10 cellular contexts compared by ENCODE assay signal in genomic region chr11:60201334-60201733, GRCh38. TPM values are rescaled to one million over a fixed set of nuclear protein-coding genes. Genes with fewer than 3 reads are reported as not detected.
A peak's percentile ranks its signal among the peaks of the same experiment; 100 is the strongest.
DNase-seq lines count a peak whose midpoint lies in the region.
"Not testable (repeated sequence)": the region's sequence is repeated elsewhere in the genome, so short reads cannot be mapped to it uniquely, and the experiment has no call there.
"Had no signal": no experiment of that assay in that cellular context is flagged by ENCODE, and none has a peak within 500 bp of the region (broad histone marks: within the 10 kb centered on the region; RNA-seq: fewer than 3 reads in every experiment).

No MANE protein-coding gene starts in this region.

- not testable (repeated sequence) for H3K4me3 Mint-ChIP-seq in activated CD4-positive, alpha-beta T cell treated with anti-CD3 and anti-CD28 coated beads, Interleukin-2, amount 10 ng/mL, durations not matched to agents 24 days and 14 days

- not testable (repeated sequence) for H3K9me3 Mint-ChIP-seq in activated CD4-positive, alpha-beta T cell treated with anti-CD3 and anti-CD28 coated beads, Interleukin-2, amount 10 ng/mL, durations not matched to agents 24 days and 14 days

- not testable (repeated sequence) for H3K27me3 Mint-ChIP-seq in activated CD4-positive, alpha-beta T cell treated with anti-CD3 and anti-CD28 coated beads, Interleukin-2, amount 10 ng/mL, durations not matched to agents 24 days and 14 days

- H3K4me1 Mint-ChIP-seq in activated CD4-positive, alpha-beta T cell treated with anti-CD3 and anti-CD28 coated beads, Interleukin-2, amount 10 ng/mL, durations not matched to agents 24 days and 14 days: not testable (repeated sequence)

- intact Hi-C loops in activated CD4-positive, alpha-beta T cell treated with anti-CD3 and anti-CD28 coated beads, Interleukin-2, amount 10 ng/mL, durations not matched to agents 24 days and 14 days (cut with micrococcal nuclease): not testable (repeated sequence)

- H3K36me3 Mint-ChIP-seq in activated CD4-positive, alpha-beta T cell treated with anti-CD3 and anti-CD28 coated beads, Interleukin-2, amount 10 ng/mL, durations not matched to agents 24 days and 14 days (ENCODE audit: low read depth): not testable (repeated sequence)

- peak; percentile 44 for DNase-seq in activated CD4-positive, alpha-beta T cell treated with anti-CD3 and anti-CD28 coated beads, Interleukin-2, amount 10 ng/mL, durations not matched to agents 24 days and 14 days

- H3K27ac Mint-ChIP-seq in activated CD4-positive, alpha-beta T cell treated with anti-CD3 and anti-CD28 coated beads, Interleukin-2, amount 10 ng/mL, durations not matched to agents 24 days and 14 days: not testable (repeated sequence)

RNA-seq across cellular contexts. Expression of gene MS4A6A, which starts 18.5 kb away (rescaled TPM):
- total RNA-seq in activated CD4-positive, alpha-beta T cell treated with anti-CD3 and anti-CD28 coated beads, Interleukin-2, amount 10 ng/mL, durations not matched to agents 24 days and 14 days: 0.28 TPM in 1 of 2 replicates, not detected in the other
- total RNA-seq: A172; A673; Caco-2; Calu3; CD8-positive, alpha-beta T cell; Daoy had no signal

RNA-seq across cellular contexts. Expression of gene MS4A4E, which starts 41.6 kb away (rescaled TPM):
- 0.28 TPM in 1 of 2 replicates, not detected in the other for total RNA-seq in activated CD4-positive, alpha-beta T cell treated with anti-CD3 and anti-CD28 coated beads, Interleukin-2, amount 10 ng/mL, durations not matched to agents 24 days and 14 days
- total RNA-seq: A172; A673; Caco-2; Calu3; CD4-positive, alpha-beta memory T cell; CD4-positive, alpha-beta T cell; CD8-positive, alpha-beta memory T cell; CD8-positive, alpha-beta T cell; Daoy had no signal
